22 cellular contexts compared by ENCODE assay signal in genomic region chr14:62347658-62348057, GRCh38.
"Had no signal": no experiment of that assay in that cellular context is flagged by ENCODE, and none has a peak within 500 bp of the region (broad histone marks: within the 10 kb centered on the region; RNA-seq: fewer than 3 reads in every experiment).

No MANE protein-coding gene starts in this region.

- ATAC-seq: K562 had no signal

- FAIRE-seq: K562, RCC 7860 had no signal

- H3K4me3 ChIP-seq: K562 had no signal

- H3K4me2 ChIP-seq: KMS-11, SK-N-SH had no signal

- H3K27ac ChIP-seq: KMS-11 had no signal

- DNase-seq: MV-4-11, NCI-H1048, NCI-H1105, NCI-H1417, NCI-H1436 treated with DMSO at 0.1 percent for 48 hours, NCI-H187 treated with DMSO at 0.1 percent for 48 hours, NCI-H2029 treated with DMSO at 0.1 percent for 48 hours, NCI-H2171 treated with DMSO at 0.1 percent for 48 hours, NCI-H345, NCI-H446 treated with DMSO at 0.1 percent for 48 hours, NCI-H510A treated with DMSO at 0.1 percent for 48 hours, NCI-H69, NCI-H774, Right ventricle myocardium superior, RPMI8226, SIG-M5, SK-N-SH, SW 1271, T-helper 1 cell had no signal
